Comparison of ENCODE assay signal across 9 cellular contexts in genomic region chr2:143730155-143730949, GRCh38.
A peak's percentile ranks its signal among the peaks of the same experiment; 100 is the strongest.
DNase-seq lines count a peak whose midpoint lies in the region; ATAC-seq and TF ChIP-seq lines count a peak whose summit lies in the region.
"Had no signal": no experiment of that assay in that cellular context is flagged by ENCODE, and none has a peak within 500 bp of the region (broad histone marks: within the 10 kb centered on the region; RNA-seq: fewer than 3 reads in every experiment).

No MANE protein-coding gene starts in this region.

- H3K36me3 ChIP-seq in skeletal muscle satellite cell (ENCODE audit: insufficient read depth, low read length) (no peaks in the 10 kb centered on the region), suprapubic skin (no peaks in the 10 kb centered on the region)

- TF ChIP-seq POLR2A in suprapubic skin (IDR thresholded peaks at IDR 0.05) = no peak

- TF ChIP-seq CTCF in suprapubic skin (IDR thresholded peaks at IDR 0.05) = no peak

- intact Hi-C loops in posterior cingulate gyrus (cut with DNase I) = no loop called here

- no peak overlapping the region for H3K4me3 ChIP-seq in skeletal muscle satellite cell (ENCODE audit: low read length)
- H3K4me3 ChIP-seq in suprapubic skin = no peak overlapping the region

- no peak overlapping the region for H3K9ac ChIP-seq in skeletal muscle satellite cell (ENCODE audit: low read depth, low read length)
- H3K9ac ChIP-seq: parathyroid adenoma had no signal

- H3K4me1 ChIP-seq in skeletal muscle satellite cell (ENCODE audit: control insufficient read depth, insufficient read depth, low read length) (no peaks in the 10 kb centered on the region), suprapubic skin (no peaks in the 10 kb centered on the region)
- H3K4me1 ChIP-seq: parathyroid adenoma had no signal

- H3K27ac ChIP-seq in suprapubic skin = no peak overlapping the region
- H3K27ac ChIP-seq: parathyroid adenoma had no signal

- DNase-seq in stimulated activated CD4-positive, alpha-beta T cell treated with anti-CD3 and anti-CD28 coated beads, Interleukin-1b, Interleukin-23, amount 100 ng/mL, for 48 hours = peak; percentile 20
- no peak for DNase-seq in stimulated activated CD4-positive, alpha-beta T cell treated with anti-CD3 and anti-CD28 coated beads, Interleukin-4, amount 100 ng/mL, for 1 hour
- peak; percentile 18 for DNase-seq in SW480 (ENCODE audit: low spot score)
- no peak for DNase-seq in suprapubic skin (ENCODE audit: low spot score in 2 of 2)
- DNase-seq in DMS114 treated with DMSO at 0.1 percent for 48 hours (lab: John Stamatoyannopoulos, UW; ENCODE audit: unreplicated experiment) = no peak
- DNase-seq in posterior cingulate gyrus = no peak

- peak; percentile 82 for ATAC-seq in HG03025 (IDR thresholded peaks at IDR 0.05; ENCODE audit: low FRiP score, unreplicated experiment)

- 42% methylated on average over 6 of the region's 6 CpGs for WGBS in suprapubic skin

- no peaks in the 10 kb centered on the region for H3K27me3 ChIP-seq in skeletal muscle satellite cell (ENCODE audit: control insufficient read depth, insufficient read depth, low read length)
- H3K27me3 ChIP-seq in suprapubic skin = no peaks in the 10 kb centered on the region

- H3K9me3 ChIP-seq in skeletal muscle satellite cell (replicated peaks; ENCODE audit: low read length) (no peaks in the 10 kb centered on the region), suprapubic skin (no peaks in the 10 kb centered on the region)

- H3K4me2 ChIP-seq in skeletal muscle satellite cell (ENCODE audit: low read length) = peak overlapping the region; percentile 38

- no peak for TF ChIP-seq EP300 in suprapubic skin (IDR thresholded peaks at IDR 0.05)

Comparison
In these comparisons a context has a peak if more than half of its experiments do, and no peak if none do; other contexts are left out.
1. DNase-seq: peak in stimulated activated CD4-positive, alpha-beta T cell treated with anti-CD3 and anti-CD28 coated beads, Interleukin-1b, Interleukin-23, amount 100 ng/mL, for 48 hours (single experiment) and SW480 (single experiment); none in stimulated activated CD4-positive, alpha-beta T cell treated with anti-CD3 and anti-CD28 coated beads, Interleukin-4, amount 100 ng/mL, for 1 hour (single experiment), suprapubic skin (0 of 2), DMS114 treated with DMSO at 0.1 percent for 48 hours (single experiment) and posterior cingulate gyrus (0 of 10).